In genomic region chr7:135211179-135211945, GRCh38 we compare ENCODE assay signal across 1 cellular context.
TF ChIP-seq lines count a peak whose summit lies in the region.

Gene WDR91 (minus strand): TSS chr7:135211526. CDS start chr7:135211502, 24 bp downstream.

TF ChIP-seq in HepG2, 621 proteins besides CTCF, POLR2A, EP300 and RAD21 (continued from another document and continues in another):
- TF ChIP-seq, protein P1, sequence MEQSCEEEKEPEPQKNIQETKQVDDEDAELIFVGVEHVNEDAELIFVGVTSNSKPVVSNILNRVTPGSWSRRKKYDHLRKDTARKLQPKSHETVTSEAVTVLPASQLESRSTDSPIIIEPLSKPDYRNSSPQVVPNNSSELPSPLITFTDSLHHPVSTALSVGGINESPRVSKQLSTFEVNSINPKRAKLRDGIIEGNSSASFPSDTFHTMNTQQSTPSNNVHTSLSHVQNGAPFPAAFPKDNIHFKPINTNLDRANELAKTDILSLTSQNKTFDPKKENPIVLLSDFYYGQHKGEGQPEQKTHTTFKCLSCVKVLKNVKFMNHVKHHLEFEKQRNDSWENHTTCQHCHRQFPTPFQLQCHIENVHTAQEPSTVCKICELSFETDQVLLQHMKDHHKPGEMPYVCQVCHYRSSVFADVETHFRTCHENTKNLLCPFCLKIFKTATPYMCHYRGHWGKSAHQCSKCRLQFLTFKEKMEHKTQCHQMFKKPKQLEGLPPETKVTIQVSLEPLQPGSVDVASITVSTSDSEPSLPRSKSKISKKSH (CRISPR knock-in tag; IDR thresholded peaks at IDR 0.05; ENCODE audit: borderline replicate concordance): peak; percentile 51; the same call in 1 of the 2 replicates
- TF ChIP-seq ZNF343 (CRISPR knock-in tag; IDR thresholded peaks at IDR 0.05) (no peak), RNF2 (conservative IDR thresholded peaks at IDR 0.05; ENCODE audit: low read depth) (no peak), PRDM15 (CRISPR knock-in tag; IDR thresholded peaks at IDR 0.05) (no peak), IRF2 (CRISPR knock-in tag; IDR thresholded peaks at IDR 0.05) (peak; percentile 45; the same call in 1 of the 2 replicates), PAWR (CRISPR knock-in tag; IDR thresholded peaks at IDR 0.05; ENCODE audit: borderline replicate concordance) (no peak), MTERF4 (CRISPR knock-in tag; IDR thresholded peaks at IDR 0.05) (peak; percentile 65; the same call in 1 of the 2 replicates), ZNF879 (CRISPR knock-in tag; IDR thresholded peaks at IDR 0.05) (no peak), SMARCC2 (IDR thresholded peaks at IDR 0.05) (no peak), MTF1 (CRISPR knock-in tag; IDR thresholded peaks at IDR 0.05) (no peak), SIX1 (CRISPR knock-in tag; IDR thresholded peaks at IDR 0.05; ENCODE audit: borderline replicate concordance) (no peak), HES4 (CRISPR knock-in tag; IDR thresholded peaks at IDR 0.05; ENCODE audit: borderline replicate concordance) (peak; percentile 73), AKAP8 (CRISPR knock-in tag; IDR thresholded peaks at IDR 0.05) (peak; percentile 73; the same call in 1 of the 2 replicates), ZNF562 (CRISPR knock-in tag; IDR thresholded peaks at IDR 0.05; ENCODE audit: borderline replicate concordance) (no peak), ZNF597 (CRISPR knock-in tag; IDR thresholded peaks at IDR 0.05) (no peak), NONO (IDR thresholded peaks at IDR 0.05) (no peak), NONO (CRISPR knock-in tag; conservative IDR thresholded peaks at IDR 0.05) (peak; percentile 40; the same call in 1 of the 2 replicates), NR2F2 (IDR thresholded peaks at IDR 0.05; ENCODE audit: borderline replicate concordance, low read depth) (no peak; the same call in 1 of the 2 replicates), SALL1 (CRISPR knock-in tag; IDR thresholded peaks at IDR 0.05) (peak; percentile 60), ZZZ3 (CRISPR knock-in tag; IDR thresholded peaks at IDR 0.05; ENCODE audit: borderline replicate concordance) (no peak), NFIB (CRISPR knock-in tag; IDR thresholded peaks at IDR 0.05; ENCODE audit: borderline replicate concordance) (no peak), NFIC (IDR thresholded peaks at IDR 0.05; ENCODE audit: low read length) (no peak), HNRNPK (IDR thresholded peaks at IDR 0.05; ENCODE audit: low read depth, low read length, poor library complexity, severe bottlenecking) (no peak), RFXANK (CRISPR knock-in tag; IDR thresholded peaks at IDR 0.05) (no peak), RARG (CRISPR knock-in tag; IDR thresholded peaks at IDR 0.05; ENCODE audit: low read depth) (no peak), ZNF496 (CRISPR knock-in tag; IDR thresholded peaks at IDR 0.05; ENCODE audit: insufficient replicate concordance) (no peak), MYC (CRISPR knock-in tag; IDR thresholded peaks at IDR 0.05; ENCODE audit: borderline replicate concordance) (no peak; the same call in 1 of the 2 replicates), LCORL (IDR thresholded peaks at IDR 0.05) (no peak), LCORL (CRISPR knock-in tag; IDR thresholded peaks at IDR 0.05) (peak; percentile 52; the same call in 1 of the 2 replicates), ZNF329 (CRISPR knock-in tag; IDR thresholded peaks at IDR 0.05; ENCODE audit: low read depth) (peak; percentile 71; the same call in 1 of the 2 replicates), ZNF296 (CRISPR knock-in tag; conservative IDR thresholded peaks at IDR 0.05) (no peak), IRF9 (CRISPR knock-in tag; IDR thresholded peaks at IDR 0.05; ENCODE audit: borderline replicate concordance) (0 out of 2 replicates have a peak, but pooled peaks have one; percentile 61), KMT2A (CRISPR knock-in tag; IDR thresholded peaks at IDR 0.05) (peak; percentile 67; the same call in 1 of the 2 replicates), ZFY (CRISPR knock-in tag; IDR thresholded peaks at IDR 0.05) (peak; percentile 61; the same call in 1 of the 2 replicates), ZNF138 (CRISPR knock-in tag; IDR thresholded peaks at IDR 0.05; ENCODE audit: low read depth) (no peak), MBD4 (IDR thresholded peaks at IDR 0.05; ENCODE audit: borderline replicate concordance, low read length) (no peak), ZBTB1 (CRISPR knock-in tag; IDR thresholded peaks at IDR 0.05; ENCODE audit: borderline replicate concordance) (no peak), HNRNPLL (IDR thresholded peaks at IDR 0.05; ENCODE audit: low read depth, low read length, poor library complexity, severe bottlenecking) (peak; percentile 87), ZIK1 (CRISPR knock-in tag; IDR thresholded peaks at IDR 0.05; ENCODE audit: borderline replicate concordance, low read depth) (no peak), ZSCAN25 (CRISPR knock-in tag; IDR thresholded peaks at IDR 0.05) (peak; percentile 63), ZNF563 (CRISPR knock-in tag; IDR thresholded peaks at IDR 0.05) (peak; percentile 59; the same call in 1 of the 2 replicates), GABPB1 (CRISPR knock-in tag; IDR thresholded peaks at IDR 0.05) (peak; percentile 74), GATA4 (IDR thresholded peaks at IDR 0.05; ENCODE audit: borderline replicate concordance, low read depth) (0 out of 2 replicates have a peak, but pooled peaks have one; percentile 35), SETDB1 (CRISPR knock-in tag; IDR thresholded peaks at IDR 0.05; ENCODE audit: borderline replicate concordance) (no peak), ARNTL (CRISPR knock-in tag; IDR thresholded peaks at IDR 0.05) (0 out of 2 replicates have a peak, but pooled peaks have one; percentile 27), SP4 (CRISPR knock-in tag; IDR thresholded peaks at IDR 0.05) (peak; percentile 72), ZNF576 (CRISPR knock-in tag; IDR thresholded peaks at IDR 0.05) (no peak)
- TF ChIP-seq, protein P2, sequence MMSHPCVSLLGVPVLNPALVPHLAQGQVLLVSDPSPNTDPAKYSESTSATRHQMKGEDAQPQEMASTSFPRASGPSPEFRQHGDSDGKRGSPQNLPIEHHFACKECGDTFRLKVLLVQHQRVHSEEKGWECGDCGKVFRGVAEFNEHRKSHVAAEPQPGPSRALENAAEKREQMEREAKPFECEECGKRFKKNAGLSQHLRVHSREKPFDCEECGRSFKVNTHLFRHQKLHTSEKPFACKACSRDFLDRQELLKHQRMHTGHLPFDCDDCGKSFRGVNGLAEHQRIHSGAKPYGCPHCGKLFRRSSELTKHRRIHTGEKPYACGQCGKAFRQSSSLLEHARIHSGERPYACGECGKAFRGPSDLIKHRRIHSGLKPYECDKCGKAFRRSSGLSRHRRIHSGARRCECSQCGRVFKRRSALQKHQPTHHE (CRISPR knock-in tag; IDR thresholded peaks at IDR 0.05; ENCODE audit: borderline replicate concordance): peak; percentile 74; the same call in 1 of the 2 replicates
- TF ChIP-seq, protein P3, sequence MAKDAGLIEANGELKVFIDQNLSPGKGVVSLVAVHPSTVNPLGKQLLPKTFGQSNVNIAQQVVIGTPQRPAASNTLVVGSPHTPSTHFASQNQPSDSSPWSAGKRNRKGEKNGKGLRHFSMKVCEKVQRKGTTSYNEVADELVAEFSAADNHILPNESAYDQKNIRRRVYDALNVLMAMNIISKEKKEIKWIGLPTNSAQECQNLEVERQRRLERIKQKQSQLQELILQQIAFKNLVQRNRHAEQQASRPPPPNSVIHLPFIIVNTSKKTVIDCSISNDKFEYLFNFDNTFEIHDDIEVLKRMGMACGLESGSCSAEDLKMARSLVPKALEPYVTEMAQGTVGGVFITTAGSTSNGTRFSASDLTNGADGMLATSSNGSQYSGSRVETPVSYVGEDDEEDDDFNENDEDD (CRISPR knock-in tag; IDR thresholded peaks at IDR 0.05; ENCODE audit: borderline replicate concordance): no peak
- TF ChIP-seq, protein P4, sequence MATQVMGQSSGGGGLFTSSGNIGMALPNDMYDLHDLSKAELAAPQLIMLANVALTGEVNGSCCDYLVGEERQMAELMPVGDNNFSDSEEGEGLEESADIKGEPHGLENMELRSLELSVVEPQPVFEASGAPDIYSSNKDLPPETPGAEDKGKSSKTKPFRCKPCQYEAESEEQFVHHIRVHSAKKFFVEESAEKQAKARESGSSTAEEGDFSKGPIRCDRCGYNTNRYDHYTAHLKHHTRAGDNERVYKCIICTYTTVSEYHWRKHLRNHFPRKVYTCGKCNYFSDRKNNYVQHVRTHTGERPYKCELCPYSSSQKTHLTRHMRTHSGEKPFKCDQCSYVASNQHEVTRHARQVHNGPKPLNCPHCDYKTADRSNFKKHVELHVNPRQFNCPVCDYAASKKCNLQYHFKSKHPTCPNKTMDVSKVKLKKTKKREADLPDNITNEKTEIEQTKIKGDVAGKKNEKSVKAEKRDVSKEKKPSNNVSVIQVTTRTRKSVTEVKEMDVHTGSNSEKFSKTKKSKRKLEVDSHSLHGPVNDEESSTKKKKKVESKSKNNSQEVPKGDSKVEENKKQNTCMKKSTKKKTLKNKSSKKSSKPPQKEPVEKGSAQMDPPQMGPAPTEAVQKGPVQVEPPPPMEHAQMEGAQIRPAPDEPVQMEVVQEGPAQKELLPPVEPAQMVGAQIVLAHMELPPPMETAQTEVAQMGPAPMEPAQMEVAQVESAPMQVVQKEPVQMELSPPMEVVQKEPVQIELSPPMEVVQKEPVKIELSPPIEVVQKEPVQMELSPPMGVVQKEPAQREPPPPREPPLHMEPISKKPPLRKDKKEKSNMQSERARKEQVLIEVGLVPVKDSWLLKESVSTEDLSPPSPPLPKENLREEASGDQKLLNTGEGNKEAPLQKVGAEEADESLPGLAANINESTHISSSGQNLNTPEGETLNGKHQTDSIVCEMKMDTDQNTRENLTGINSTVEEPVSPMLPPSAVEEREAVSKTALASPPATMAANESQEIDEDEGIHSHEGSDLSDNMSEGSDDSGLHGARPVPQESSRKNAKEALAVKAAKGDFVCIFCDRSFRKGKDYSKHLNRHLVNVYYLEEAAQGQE (IDR thresholded peaks at IDR 0.05; ENCODE audit: borderline replicate concordance in 1 of 2, low read depth in 1 of 2, low read length in 2 of 2): peak in 1 of 2 experiments; percentile 42; a peak in 1 of 4 replicates
- TF ChIP-seq, protein P5, sequence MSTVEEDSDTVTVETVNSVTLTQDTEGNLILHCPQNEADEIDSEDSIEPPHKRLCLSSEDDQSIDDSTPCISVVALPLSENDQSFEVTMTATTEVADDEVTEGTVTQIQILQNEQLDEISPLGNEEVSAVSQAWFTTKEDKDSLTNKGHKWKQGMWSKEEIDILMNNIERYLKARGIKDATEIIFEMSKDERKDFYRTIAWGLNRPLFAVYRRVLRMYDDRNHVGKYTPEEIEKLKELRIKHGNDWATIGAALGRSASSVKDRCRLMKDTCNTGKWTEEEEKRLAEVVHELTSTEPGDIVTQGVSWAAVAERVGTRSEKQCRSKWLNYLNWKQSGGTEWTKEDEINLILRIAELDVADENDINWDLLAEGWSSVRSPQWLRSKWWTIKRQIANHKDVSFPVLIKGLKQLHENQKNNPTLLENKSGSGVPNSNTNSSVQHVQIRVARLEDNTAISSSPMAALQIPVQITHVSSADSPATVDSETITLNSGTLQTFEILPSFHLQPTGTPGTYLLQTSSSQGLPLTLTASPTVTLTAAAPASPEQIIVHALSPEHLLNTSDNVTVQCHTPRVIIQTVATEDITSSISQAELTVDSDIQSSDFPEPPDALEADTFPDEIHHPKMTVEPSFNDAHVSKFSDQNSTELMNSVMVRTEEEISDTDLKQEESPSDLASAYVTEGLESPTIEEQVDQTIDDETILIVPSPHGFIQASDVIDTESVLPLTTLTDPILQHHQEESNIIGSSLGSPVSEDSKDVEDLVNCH (CRISPR knock-in tag; IDR thresholded peaks at IDR 0.05): no peak
